ENCODE assay signal across 22 cellular contexts in the genomic region with DNA sequence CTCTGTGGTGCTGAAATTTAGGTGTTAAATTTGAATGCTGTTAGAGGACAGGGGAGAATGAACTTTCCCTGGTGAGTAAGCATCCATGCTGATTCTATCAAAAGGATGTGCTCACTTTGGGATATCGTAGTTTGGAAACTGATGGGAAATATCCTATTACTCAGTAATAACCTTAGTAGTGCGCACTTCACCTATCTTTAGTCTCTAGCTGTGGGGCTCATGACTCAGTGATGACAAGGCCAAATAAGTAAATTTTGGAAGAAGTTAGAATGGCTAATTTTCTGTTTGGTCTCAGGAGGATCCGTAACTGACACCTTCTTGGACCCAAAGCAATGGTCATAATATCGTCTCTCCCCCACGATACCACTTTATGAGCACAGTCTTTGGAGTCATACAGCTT.
"Had no signal": no experiment of that assay in that cellular context is flagged by ENCODE, and none has a peak within 500 bp of the region (broad histone marks: within the 10 kb centered on the region; RNA-seq: fewer than 3 reads in every experiment).

No MANE protein-coding gene starts in this region.

- H3K9me3 Mint-ChIP-seq: type B pancreatic cell had no signal

- H3K4me1 Mint-ChIP-seq: natural killer cell; stimulated activated effector memory CD8-positive, alpha-beta T cell treated with anti-CD3 and anti-CD28 coated beads, Interleukin-12 subunit alpha, Interleukin-12 subunit beta, amount 100 ng/mL, for 72 hours had no signal

- H3K9me3 ChIP-seq: mucosa of descending colon, pancreas, suprapubic skin, thyroid gland had no signal

- H3K4me3 ChIP-seq: coronary artery, gastroesophageal sphincter, mucosa of descending colon, pancreas, suprapubic skin, thyroid gland had no signal

- ATAC-seq: esophagus mucosa; gastroesophageal sphincter; left lobe of liver; mucosa of descending colon; natural killer cell; pancreas; right cardiac atrium; stimulated activated effector memory CD8-positive, alpha-beta T cell treated with anti-CD3 and anti-CD28 coated beads, Interleukin-12 subunit alpha, Interleukin-12 subunit beta, amount 100 ng/mL, for 72 hours; stimulated activated naive CD8-positive, alpha-beta T cell treated with anti-CD3 and anti-CD28 coated beads, Interleukin-15, Interleukin-2, amounts not matched to agents 100 U/mL and 50 U/mL, for 24 hours had no signal

- FAIRE-seq: pancreas, urothelium cell line had no signal

- H3K4me1 ChIP-seq: gastroesophageal sphincter, pancreas, suprapubic skin, thyroid gland had no signal

- H3K27me3 ChIP-seq: gastroesophageal sphincter, pancreas, suprapubic skin, thyroid gland had no signal

- H3K27ac ChIP-seq: coronary artery, gastroesophageal sphincter, pancreas, suprapubic skin, thyroid gland had no signal

- H3K4me3 Mint-ChIP-seq: natural killer cell; neural crest cell; stimulated activated effector memory CD8-positive, alpha-beta T cell treated with anti-CD3 and anti-CD28 coated beads, Interleukin-12 subunit alpha, Interleukin-12 subunit beta, amount 100 ng/mL, for 72 hours; type B pancreatic cell had no signal

- H3K36me3 Mint-ChIP-seq: natural killer cell; stimulated activated effector memory CD8-positive, alpha-beta T cell treated with anti-CD3 and anti-CD28 coated beads, Interleukin-12 subunit alpha, Interleukin-12 subunit beta, amount 100 ng/mL, for 72 hours; type B pancreatic cell had no signal

- DNase-seq: effector CD4-positive, alpha-beta T cell; glutamatergic neuron; islet precursor cell; mammary epithelial cell; mucosa of descending colon; natural killer cell; pancreas; right cardiac atrium; stimulated activated CD4-positive, alpha-beta T cell treated with anti-CD3 and anti-CD28 coated beads, Interleukin-4, amount 100 ng/mL, for 1 hour; stimulated activated CD8-positive, alpha-beta memory T cell treated with anti-CD3 and anti-CD28 coated beads, Interleukin-4, amount 100 ng/mL, for 48 hours; stimulated activated naive CD8-positive, alpha-beta T cell treated with anti-CD3 and anti-CD28 coated beads, Interleukin-15, Interleukin-2, amounts not matched to agents 100 U/mL and 50 U/mL, for 24 hours; thyroid gland had no signal

- H3K27me3 Mint-ChIP-seq: progenitor cell of endocrine pancreas, type B pancreatic cell had no signal

- H3K36me3 ChIP-seq: gastroesophageal sphincter, pancreas, suprapubic skin, thyroid gland had no signal

- H3K27ac Mint-ChIP-seq: natural killer cell; progenitor cell of endocrine pancreas; stimulated activated effector memory CD8-positive, alpha-beta T cell treated with anti-CD3 and anti-CD28 coated beads, Interleukin-12 subunit alpha, Interleukin-12 subunit beta, amount 100 ng/mL, for 72 hours; type B pancreatic cell had no signal
